Comparison of ENCODE assay signal across 10 cellular contexts in the genomic region with DNA sequence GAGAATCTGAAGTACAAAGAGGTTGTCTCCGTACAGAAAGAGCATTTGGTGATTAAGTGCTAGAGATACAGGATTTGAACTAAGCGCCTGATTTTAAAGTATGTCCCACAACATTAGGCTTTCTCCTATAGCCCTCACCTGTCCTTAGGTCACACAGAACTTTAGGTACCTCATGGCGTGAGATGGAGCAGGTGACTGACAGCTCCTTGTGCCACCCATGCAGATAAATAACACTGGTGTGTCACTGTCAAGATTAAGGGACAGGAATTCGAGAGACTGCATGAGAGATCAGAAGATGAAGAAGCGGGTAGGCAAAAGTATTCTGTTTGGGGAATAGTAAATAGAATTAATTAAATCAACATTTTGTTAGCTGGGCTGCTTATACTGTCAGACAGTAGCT. TPM values are rescaled to one million over a fixed set of nuclear protein-coding genes. Genes with fewer than 3 reads are reported as not detected.
DNase-seq lines count a peak whose midpoint lies in the region; ATAC-seq, FAIRE-seq and TF ChIP-seq lines count a peak whose summit lies in the region.
"Had no signal": no experiment of that assay in that cellular context is flagged by ENCODE, and none has a peak within 500 bp of the region (broad histone marks: within the 10 kb centered on the region; RNA-seq: fewer than 3 reads in every experiment).

No MANE protein-coding gene starts in this region.

- no peaks in the 10 kb centered on the region for H3K36me3 ChIP-seq in CD8-positive, alpha-beta T cell (ENCODE audit: insufficient read depth, low read length)
- H3K36me3 ChIP-seq in HUES64 (ENCODE audit: insufficient read depth, low read length), result peaks cover 15% of the 10 kb centered on the region; the same call in 1 of the 2 replicates
- H3K36me3 ChIP-seq in muscle layer of duodenum (ENCODE audit: control insufficient read depth in 1 of 2, insufficient read depth in 2 of 2, low read length in 2 of 2), result peaks cover 0 to under 1% of the 10 kb centered on the region in 2 donors
- H3K36me3 ChIP-seq: adrenal gland had no signal

- H3K4me1 Mint-ChIP-seq in CD8-positive, alpha-beta T cell (ENCODE audit: low read depth), result peaks cover 31% of the 10 kb centered on the region
- peaks cover 17% of the 10 kb centered on the region for H3K4me1 Mint-ChIP-seq in activated naive CD8-positive, alpha-beta T cell treated with anti-CD3 and anti-CD28 coated beads for 36 hours

- intact Hi-C loops in CD8-positive, alpha-beta T cell (cut with DNase I, micrococcal nuclease), result loop anchor here (5.0 to 10.0 kb wide), 2 partner anchors 154 to 277 kb away; partner anchors contain the start of gene PRC1 (in 1 of the 2)

- peaks cover 8% of the 10 kb centered on the region for H3K36me3 Mint-ChIP-seq in CD8-positive, alpha-beta T cell
- peaks cover 8% of the 10 kb centered on the region for H3K36me3 Mint-ChIP-seq in activated naive CD8-positive, alpha-beta T cell treated with anti-CD3 and anti-CD28 coated beads for 36 hours

- CTCF ChIA-PET in CD8-positive, alpha-beta T cell (lab: Charles Lee), result interaction anchor here (0.9 to 2.5 kb wide), 4 partner anchors 68 to 168 kb away, joined by 3 to 13 read pairs (median 5); no protein-coding TSS in a partner anchor

- H3K9ac ChIP-seq in HUES64 (ENCODE audit: low read depth, low read length), result peak overlapping the region; percentile 94; the same call in 1 of the 2 replicates

- H3K4me1 ChIP-seq in CD8-positive, alpha-beta T cell (ENCODE audit: insufficient read depth, low read length), result peaks cover 12% of the 10 kb centered on the region
- peaks cover 12% of the 10 kb centered on the region; the same call in 1 of the 2 replicates for H3K4me1 ChIP-seq in HUES64 (ENCODE audit: insufficient read depth, low read length)
- peaks cover 6 to 10% of the 10 kb centered on the region in 2 donors for H3K4me1 ChIP-seq in muscle layer of duodenum (ENCODE audit: control insufficient read depth in 1 of 2, insufficient read depth in 2 of 2, low read length in 2 of 2)

- H3K27me3 ChIP-seq in CD8-positive, alpha-beta T cell (ENCODE audit: insufficient read depth, low read length), result no peaks in the 10 kb centered on the region
- H3K27me3 ChIP-seq in HUES64 (ENCODE audit: insufficient read depth, low read length) (no peaks in the 10 kb centered on the region), muscle layer of duodenum (ENCODE audit: low read depth, low read length) (no peaks in the 10 kb centered on the region)
- H3K27me3 ChIP-seq: adrenal gland had no signal

- no peaks in the 10 kb centered on the region for H3K27me3 Mint-ChIP-seq in CD8-positive, alpha-beta T cell (ENCODE audit: low read depth)
- no peaks in the 10 kb centered on the region for H3K27me3 Mint-ChIP-seq in activated naive CD8-positive, alpha-beta T cell treated with anti-CD3 and anti-CD28 coated beads for 36 hours

- 72% methylated on average over 5 of the region's 5 CpGs for WGBS in HUES64

- H3K27ac Mint-ChIP-seq in CD8-positive, alpha-beta T cell, result no peak overlapping the region
- peak overlapping the region; percentile 90 for H3K27ac Mint-ChIP-seq in activated naive CD8-positive, alpha-beta T cell treated with anti-CD3 and anti-CD28 coated beads for 36 hours

- POLR2A ChIA-PET in CD8-positive, alpha-beta T cell (lab: Charles Lee), result interaction anchor here (2.0 kb wide), 1 partner anchor 153 kb away, joined by 13 read pairs; no protein-coding TSS in a partner anchor

- peak overlapping the region; percentile 95 for H3K4me3 Mint-ChIP-seq in CD8-positive, alpha-beta T cell
- peak overlapping the region; percentile 89 for H3K4me3 Mint-ChIP-seq in activated naive CD8-positive, alpha-beta T cell treated with anti-CD3 and anti-CD28 coated beads for 36 hours

- no peak overlapping the region for H3K27ac ChIP-seq in CD8-positive, alpha-beta T cell (ENCODE audit: low read depth, low read length)
- H3K27ac ChIP-seq in HUES64 (ENCODE audit: low read depth, low read length) (no peak overlapping the region), muscle layer of duodenum (ENCODE audit: low read length) (no peak overlapping the region)

- no peak overlapping the region for H3K4me3 ChIP-seq in CD8-positive, alpha-beta T cell (ENCODE audit: low read depth, low read length)
- peak overlapping the region; percentile 97 for H3K4me3 ChIP-seq in HUES64 (ENCODE audit: low read length)
- peak overlapping the region; percentile 70 to 93 for H3K4me3 ChIP-seq in muscle layer of duodenum (ENCODE audit: low read depth in 1 of 2, low read length in 2 of 2)

- no peaks in the 10 kb centered on the region for H3K9me3 Mint-ChIP-seq in CD8-positive, alpha-beta T cell
- no peaks in the 10 kb centered on the region for H3K9me3 Mint-ChIP-seq in activated naive CD8-positive, alpha-beta T cell treated with anti-CD3 and anti-CD28 coated beads for 36 hours

- no peak for DNase-seq in CD8-positive, alpha-beta T cell
- DNase-seq in activated naive CD8-positive, alpha-beta T cell treated with anti-CD3 and anti-CD28 coated beads for 36 hours, result no peak
- no peak for DNase-seq in H4 (ENCODE audit: low spot score)
- DNase-seq in medulla oblongata (ENCODE audit: extremely low spot score), result no peak
- no peak for DNase-seq in HTR-8/SVneo (ENCODE audit: insufficient read length, low spot score)
- DNase-seq: adrenal gland had no signal

- no peak for TF ChIP-seq CTCF in CD8-positive, alpha-beta T cell (IDR thresholded peaks at IDR 0.05)

- ATAC-seq in CD8-positive, alpha-beta T cell, result no peak
- no peak for ATAC-seq in GM18519 (IDR thresholded peaks at IDR 0.05; ENCODE audit: low FRiP score, unreplicated experiment)

- no peak for FAIRE-seq in HTR-8/SVneo (lab: Jason Lieb, UNC)
- FAIRE-seq: urothelium cell line had no signal

- no peaks in the 10 kb centered on the region for H3K9me3 ChIP-seq in CD8-positive, alpha-beta T cell (ENCODE audit: low read length)
- H3K9me3 ChIP-seq in HUES64 (ENCODE audit: insufficient read depth, low read depth, low read length), result no peaks in the 10 kb centered on the region
- no peaks in the 10 kb centered on the region for H3K9me3 ChIP-seq in muscle layer of duodenum (ENCODE audit: control insufficient read depth in 1 of 2, low read length in 2 of 2)
- H3K9me3 ChIP-seq: adrenal gland had no signal

RNA-seq across cellular contexts. Expression of gene BLM, which starts 1.1 kb away (rescaled TPM):
- 1 to 10 TPM; 2.5 to 2.6 TPM for total RNA-seq in CD8-positive, alpha-beta T cell
- polyA plus RNA-seq in HUES64 (2013, experiment 1 of 2), result 28.6 TPM
- 26.7 TPM for polyA plus RNA-seq in HUES64 (2013, experiment 2 of 2)
- 10 to 100 TPM; 47.8 to 49.8 TPM for total RNA-seq in activated naive CD8-positive, alpha-beta T cell treated with anti-CD3 and anti-CD28 coated beads for 36 hours
- 11.0 and 12.1 TPM in 2 replicates for total RNA-seq in H4 (2014; rRNA removed; shearing (Covaris generic))
